Comparison of ENCODE assay signal across 12 cellular contexts in genomic region chr6:1325471-1326309, GRCh38. TPM values are rescaled to one million over a fixed set of nuclear protein-coding genes. Genes with fewer than 3 reads are reported as not detected.
DNase-seq lines count a peak whose midpoint lies in the region; ATAC-seq and TF ChIP-seq lines count a peak whose summit lies in the region.
"Had no signal": no experiment of that assay in that cellular context is flagged by ENCODE, and none has a peak within 500 bp of the region (broad histone marks: within the 10 kb centered on the region; RNA-seq: fewer than 3 reads in every experiment).

No MANE protein-coding gene starts in this region.

- no peaks in the 10 kb centered on the region for H3K9me3 ChIP-seq in smooth muscle cell (replicated peaks; ENCODE audit: low read depth)
- H3K9me3 ChIP-seq: thoracic aorta had no signal

- peak; percentile 29 for DNase-seq in activated CD4-positive, alpha-beta T cell treated with anti-CD3 and anti-CD28 coated beads for 48 hours
- DNase-seq in activated CD4-positive, alpha-beta T cell treated with anti-CD3 and anti-CD28 coated beads for 1 hour = no peak
- DNase-seq in fibroblast of gingiva (ENCODE audit: low read depth) (peak; percentile 18), smooth muscle cell (lab: John Stamatoyannopoulos, UW; ENCODE audit: unreplicated experiment) (no peak), activated gamma-delta T cell treated with Interleukin-2 at 50 U/mL for 16 hours (no peak), epidermal melanocyte (ENCODE audit: insufficient read length, low spot score) (no peak)
- DNase-seq: 8988T; activated naive CD8-positive, alpha-beta T cell treated with anti-CD3 and anti-CD28 coated beads, Interleukin-2, amount 10 ng/mL, durations not matched to agents 7 days and 5 days; NCI-H345 had no signal

- 55% methylated on average over 6 of the region's 6 CpGs for WGBS in smooth muscle cell (ENCODE audit: low lambda C conversion rate)

- no peak for TF ChIP-seq CTCF in smooth muscle cell (IDR thresholded peaks at IDR 0.05; ENCODE audit: borderline replicate concordance, insufficient read depth, poor library complexity, severe bottlenecking)

- no peaks in the 10 kb centered on the region for H3K36me3 ChIP-seq in smooth muscle cell (ENCODE audit: low read depth)
- H3K36me3 ChIP-seq: thoracic aorta had no signal

- no peak for ATAC-seq in GM19467 (IDR thresholded peaks at IDR 0.05; ENCODE audit: unreplicated experiment)

- H3F3A ChIP-seq in smooth muscle cell (ENCODE audit: low read depth) = no peaks in the 10 kb centered on the region

- H3K9ac ChIP-seq in smooth muscle cell (ENCODE audit: low read depth) = no peak overlapping the region

- no peaks in the 10 kb centered on the region for H3K27me3 ChIP-seq in smooth muscle cell (ENCODE audit: low read depth)

- H3K4me2 ChIP-seq in smooth muscle cell = peak overlapping the region; percentile 30

- peak overlapping the region; percentile 34 for H3K27ac ChIP-seq in smooth muscle cell (ENCODE audit: low read depth)
- H3K27ac ChIP-seq: thoracic aorta had no signal

- H3K79me2 ChIP-seq in smooth muscle cell (ENCODE audit: low read depth) = no peaks in the 10 kb centered on the region

- no peaks in the 10 kb centered on the region for H3K4me1 ChIP-seq in smooth muscle cell (ENCODE audit: low read depth)

- no peaks in the 10 kb centered on the region for H4K20me1 ChIP-seq in smooth muscle cell (ENCODE audit: low read depth)

- H2AFZ ChIP-seq in smooth muscle cell (ENCODE audit: low read depth) = no peak overlapping the region

- no peak overlapping the region for H3K4me3 ChIP-seq in smooth muscle cell
- H3K4me3 ChIP-seq: thoracic aorta had no signal

TF ChIP-seq in PFSK-1, 5 proteins besides CTCF, POLR2A, EP300 and RAD21:
- TF ChIP-seq REST (IDR thresholded peaks at IDR 0.05; ENCODE audit: insufficient read depth in 1 of 2, low read depth in 2 of 2, low read length in 2 of 2) (peak in 1 of 2 experiments; percentile 68; a peak in 2 of 4 replicates), TAF1 (IDR thresholded peaks at IDR 0.05; ENCODE audit: borderline replicate concordance, insufficient read depth, low read length) (0 out of 2 replicates have a peak, but pooled peaks have one; percentile 62), FOXP2 (optimal IDR thresholded peaks at IDR 0.05; ENCODE audit: borderline replicate concordance, extremely low read depth, extremely low read length, insufficient read depth) (no peak), POLR2AphosphoS5 (IDR thresholded peaks at IDR 0.05; ENCODE audit: low read depth, low read length) (0 out of 2 replicates have a peak, but pooled peaks have one; percentile 43), SIN3A (IDR thresholded peaks at IDR 0.05; ENCODE audit: borderline replicate concordance, insufficient read depth, low read length) (0 out of 2 replicates have a peak, but pooled peaks have one; percentile 24)
TF ChIP-seq in PFSK-1: peak in this region for 4.

RNA-seq across cellular contexts. Expression of gene FOXQ1, which starts 13.8 kb away (rescaled TPM):
- polyA plus RNA-seq in PFSK-1 (2012; ENCODE audit: insufficient read length, low read depth) = 3.2 TPM
- total RNA-seq in smooth muscle cell = 3.5 and 6.6 TPM in 2 replicates
- 10.0 and 10.4 TPM in 2 replicates for polyA plus RNA-seq in smooth muscle cell
- total RNA-seq: activated naive CD8-positive, alpha-beta T cell treated with anti-CD3 and anti-CD28 coated beads, Interleukin-2, amount 10 ng/mL, durations not matched to agents 7 days and 5 days had no signal

Comparison
In these comparisons a context has a peak if more than half of its experiments do, and no peak if none do; other contexts are left out.
1. DNase-seq: peak in activated CD4-positive, alpha-beta T cell treated with anti-CD3 and anti-CD28 coated beads for 48 hours (single experiment) and fibroblast of gingiva (single experiment); none in activated CD4-positive, alpha-beta T cell treated with anti-CD3 and anti-CD28 coated beads for 1 hour (single experiment), smooth muscle cell (single experiment), activated gamma-delta T cell treated with Interleukin-2 at 50 U/mL for 16 hours (single experiment) and epidermal melanocyte (single experiment).